In the genomic region with DNA sequence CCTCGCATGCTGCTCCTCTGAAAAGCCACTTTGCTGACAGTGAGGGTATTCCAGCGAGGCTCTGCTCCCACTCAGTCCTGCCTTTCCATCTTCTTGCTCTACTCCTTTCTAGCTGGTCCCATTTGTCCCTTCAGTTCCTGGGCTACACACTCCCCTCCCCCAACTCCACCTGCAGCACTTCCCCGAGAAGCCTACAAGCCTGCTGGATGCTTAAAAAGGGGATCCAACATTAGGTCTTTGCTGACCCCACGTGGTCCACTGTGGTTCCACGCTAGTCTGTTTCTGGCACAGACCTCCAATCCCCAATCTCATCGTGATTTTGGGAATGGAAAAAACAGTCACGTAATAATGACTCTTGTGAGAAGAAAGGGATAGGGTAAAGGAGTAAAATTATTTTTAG, we compare ENCODE assay signal across 26 cellular contexts.
DNase-seq lines count a peak whose midpoint lies in the region; ATAC-seq and TF ChIP-seq lines count a peak whose summit lies in the region.
"Had no signal": no experiment of that assay in that cellular context is flagged by ENCODE, and none has a peak within 500 bp of the region (broad histone marks: within the 10 kb centered on the region; RNA-seq: fewer than 3 reads in every experiment).

No MANE protein-coding gene starts in this region.

- POLR2A ChIA-PET in AG04450 (lab: Yijun Ruan, JAX), result no interaction called here
- POLR2A ChIA-PET in PC-3 (lab: Charles Lee; ENCODE audit: unreplicated experiment), result no interaction called here

- H3K27ac ChIP-seq in AG04450 (ENCODE audit: low read depth, low read length), result no peak overlapping the region
- no peak overlapping the region for H3K27ac ChIP-seq in PC-3 (ENCODE audit: low read length)
- H3K27ac ChIP-seq in right lobe of liver, result no peak overlapping the region
- H3K27ac ChIP-seq: breast epithelium, gastroesophageal sphincter, psoas muscle, transverse colon had no signal

- no peak for ATAC-seq in PC-3
- no peak for ATAC-seq in right lobe of liver
- no peak for ATAC-seq in HG02610 (IDR thresholded peaks at IDR 0.05; ENCODE audit: unreplicated experiment)
- ATAC-seq: activated CD8-positive, alpha-beta memory T cell treated with anti-CD3 and anti-CD28 coated beads, Interleukin-2, amount 10 ng/mL, durations not matched to agents 7 days and 5 days; activated naive CD8-positive, alpha-beta T cell treated with anti-CD3 and anti-CD28 coated beads, Interleukin-2, amount 50 U/mL, for 24 hours; activated T-helper 17 cell treated with anti-CD3 and anti-CD28 coated beads, Interleukin-2, amount 50 U/mL, for 72 hours; gastroesophageal sphincter; psoas muscle; stimulated activated naive CD8-positive, alpha-beta T cell treated with anti-CD3 and anti-CD28 coated beads, Interleukin-15, amount 100 ng/mL, for 72 hours had no signal

- H3K36me3 ChIP-seq in PC-3 (ENCODE audit: low read depth, low read length) (no peaks in the 10 kb centered on the region), right lobe of liver (no peaks in the 10 kb centered on the region)
- H3K36me3 ChIP-seq: breast epithelium, gastroesophageal sphincter, transverse colon had no signal

- 0 out of 2 replicates have a peak overlapping the region, but pooled peaks have one; percentile 37 for H2AFZ ChIP-seq in PC-3 (ENCODE audit: low read length)

- no peak for TF ChIP-seq POLR2A in right lobe of liver (IDR thresholded peaks at IDR 0.05)

- H3K4me2 ChIP-seq in PC-3 (ENCODE audit: low read length), result no peak overlapping the region

- WGBS in right lobe of liver (ENCODE audit: insufficient coverage, low coverage, low lambda C conversion rate, missing lambda C conversion rate), result 23% methylated on average over 7 of the region's 7 CpGs

- H3K4me1 ChIP-seq in PC-3 (ENCODE audit: insufficient read depth, low read length) (peaks cover 61% of the 10 kb centered on the region), right lobe of liver (no peaks in the 10 kb centered on the region)
- H3K4me1 ChIP-seq: breast epithelium, gastroesophageal sphincter, psoas muscle, transverse colon had no signal

- no peak overlapping the region for H3K4me3 Mint-ChIP-seq in activated T-helper 2 cell treated with anti-CD3 and anti-CD28 coated beads, Interferon-gamma antibody, Interleukin-2, Interleukin-4, amounts not matched to agents 10 μg/mL and 5 μg/mL and 100 μg/mL, durations not matched to agents 14 hours and 24 hours and 36 hours (ENCODE audit: low read depth)
- H3K4me3 Mint-ChIP-seq: activated CD8-positive, alpha-beta memory T cell treated with anti-CD3 and anti-CD28 coated beads, Interleukin-2, amount 10 ng/mL, durations not matched to agents 7 days and 5 days; activated naive CD8-positive, alpha-beta T cell treated with anti-CD3 and anti-CD28 coated beads, Interleukin-2, amount 50 U/mL, for 24 hours; activated T-helper 17 cell treated with anti-CD3 and anti-CD28 coated beads, Interleukin-2, amount 50 U/mL, for 72 hours; nephron progenitor cell; stimulated activated naive CD8-positive, alpha-beta T cell treated with anti-CD3 and anti-CD28 coated beads, Interleukin-15, amount 100 ng/mL, for 72 hours had no signal

- peaks cover 4% of the 10 kb centered on the region for H3F3A ChIP-seq in PC-3 (ENCODE audit: low read length, unreplicated experiment)

- no peaks in the 10 kb centered on the region for H3K27me3 Mint-ChIP-seq in activated T-helper 2 cell treated with anti-CD3 and anti-CD28 coated beads, Interferon-gamma antibody, Interleukin-2, Interleukin-4, amounts not matched to agents 10 μg/mL and 5 μg/mL and 100 μg/mL, durations not matched to agents 14 hours and 24 hours and 36 hours (ENCODE audit: low read depth)
- H3K27me3 Mint-ChIP-seq: activated CD8-positive, alpha-beta memory T cell treated with anti-CD3 and anti-CD28 coated beads, Interleukin-2, amount 10 ng/mL, durations not matched to agents 7 days and 5 days had no signal

- no peaks in the 10 kb centered on the region for H3K27me3 ChIP-seq in AG04450 (ENCODE audit: control insufficient read depth, insufficient read depth, low read length)
- no peaks in the 10 kb centered on the region for H3K27me3 ChIP-seq in PC-3 (ENCODE audit: low read length)
- H3K27me3 ChIP-seq in right lobe of liver, result no peaks in the 10 kb centered on the region
- H3K27me3 ChIP-seq: breast epithelium, transverse colon had no signal

- H3K9me3 Mint-ChIP-seq in activated T-helper 2 cell treated with anti-CD3 and anti-CD28 coated beads, Interferon-gamma antibody, Interleukin-2, Interleukin-4, amounts not matched to agents 10 μg/mL and 5 μg/mL and 100 μg/mL, durations not matched to agents 14 hours and 24 hours and 36 hours, result no peaks in the 10 kb centered on the region
- H3K9me3 Mint-ChIP-seq: activated naive CD8-positive, alpha-beta T cell treated with anti-CD3 and anti-CD28 coated beads, Interleukin-2, amount 50 U/mL, for 24 hours; activated T-helper 17 cell treated with anti-CD3 and anti-CD28 coated beads, Interleukin-2, amount 50 U/mL, for 72 hours; nephron progenitor cell had no signal

- H3K9me3 ChIP-seq in AG04450 (ENCODE audit: control insufficient read depth, insufficient read depth, low read length) (no peaks in the 10 kb centered on the region; the same call in 1 of the 2 replicates), PC-3 (ENCODE audit: low read length) (no peaks in the 10 kb centered on the region), right lobe of liver (no peaks in the 10 kb centered on the region)
- H3K9me3 ChIP-seq: breast epithelium, gastroesophageal sphincter, psoas muscle, transverse colon had no signal

- H3K79me2 ChIP-seq in PC-3 (ENCODE audit: low read length), result no peaks in the 10 kb centered on the region

- no peaks in the 10 kb centered on the region for H4K20me1 ChIP-seq in PC-3 (ENCODE audit: low read length)

- DNase-seq in AG04450 (ENCODE audit: low read depth, low spot score) (no peak), ELR (ENCODE audit: low read depth) (peak; percentile 13), PC-3 (peak; percentile 41), fibroblast of the aortic adventitia (ENCODE audit: low read depth) (no peak), NCI-H2029 treated with DMSO at 0.1 percent for 48 hours (lab: John Stamatoyannopoulos, UW) (no peak), right lobe of liver (no peak)
- no peak for DNase-seq in activated T-helper 2 cell treated with anti-CD3 and anti-CD28 coated beads, Interferon-gamma antibody, Interleukin-2, Interleukin-4, amounts not matched to agents 10 μg/mL and 5 μg/mL and 100 μg/mL, durations not matched to agents 14 hours and 24 hours and 36 hours (ENCODE audit: low spot score)
- DNase-seq: activated CD4-positive, alpha-beta T cell treated with anti-CD3 and anti-CD28 coated beads for 4 hours; activated CD8-positive, alpha-beta memory T cell treated with anti-CD3 and anti-CD28 coated beads, Interleukin-2, amount 10 ng/mL, durations not matched to agents 7 days and 5 days; activated naive CD8-positive, alpha-beta T cell treated with anti-CD3 and anti-CD28 coated beads, Interleukin-2, amount 50 U/mL, for 24 hours; AML-193; dermis blood vessel endothelial cell; GOT3; KG1; NCI-H1048; NCI-H226; nephron progenitor cell; psoas muscle; small intestine; stimulated activated CD4-positive, alpha-beta T cell treated with anti-CD3 and anti-CD28 coated beads, Interleukin-2, amount 100 ng/mL, for 48 hours; stimulated activated naive CD8-positive, alpha-beta T cell treated with anti-CD3 and anti-CD28 coated beads, Interleukin-15, amount 100 ng/mL, for 72 hours; transverse colon had no signal

- no peak overlapping the region for H3K9ac ChIP-seq in PC-3 (ENCODE audit: low read length)

- intact Hi-C loops in PC-3 (cut with micrococcal nuclease), result loop anchor here (1.0 kb wide), 1 partner anchor 115 kb away; no protein-coding TSS in a partner anchor
- intact Hi-C loops in activated T-helper 2 cell treated with anti-CD3 and anti-CD28 coated beads, Interferon-gamma antibody, Interleukin-2, Interleukin-4, amounts not matched to agents 10 μg/mL and 5 μg/mL and 100 μg/mL, durations not matched to agents 14 hours and 24 hours and 36 hours (cut with micrococcal nuclease), result no loop called here
- intact Hi-C loops in right lobe of liver (cut with DNase I), result no loop called here

- H3K9me2 ChIP-seq in PC-3 (replicated peaks; ENCODE audit: low read length), result no peaks in the 10 kb centered on the region

- no peaks in the 10 kb centered on the region for H3K36me3 Mint-ChIP-seq in activated T-helper 2 cell treated with anti-CD3 and anti-CD28 coated beads, Interferon-gamma antibody, Interleukin-2, Interleukin-4, amounts not matched to agents 10 μg/mL and 5 μg/mL and 100 μg/mL, durations not matched to agents 14 hours and 24 hours and 36 hours (ENCODE audit: low read depth)
- H3K36me3 Mint-ChIP-seq: activated CD8-positive, alpha-beta memory T cell treated with anti-CD3 and anti-CD28 coated beads, Interleukin-2, amount 10 ng/mL, durations not matched to agents 7 days and 5 days had no signal

- no peak overlapping the region for H3K4me3 ChIP-seq in AG04450 (ENCODE audit: low read depth, low read length)
- H3K4me3 ChIP-seq in PC-3 (ENCODE audit: low read length), result no peak overlapping the region
- H3K4me3 ChIP-seq in fibroblast of the aortic adventitia (ENCODE audit: low read depth, low read length), result no peak overlapping the region
- no peak overlapping the region for H3K4me3 ChIP-seq in right lobe of liver
- H3K4me3 ChIP-seq: breast epithelium, gastroesophageal sphincter, psoas muscle, transverse colon had no signal

- TF ChIP-seq CTCF in AG04450 (IDR thresholded peaks at IDR 0.05; ENCODE audit: low read depth, low read length) (0 out of 2 replicates have a peak, but pooled peaks have one; percentile 14), PC-3 (conservative IDR thresholded peaks at IDR 0.05; ENCODE audit: low read depth, low read length) (peak; percentile 40), fibroblast of the aortic adventitia (IDR thresholded peaks at IDR 0.05; ENCODE audit: insufficient read depth, low read length) (peak; percentile 6), right lobe of liver (IDR thresholded peaks at IDR 0.05) (no peak)

- H3K4me1 Mint-ChIP-seq in activated T-helper 2 cell treated with anti-CD3 and anti-CD28 coated beads, Interferon-gamma antibody, Interleukin-2, Interleukin-4, amounts not matched to agents 10 μg/mL and 5 μg/mL and 100 μg/mL, durations not matched to agents 14 hours and 24 hours and 36 hours (ENCODE audit: low read depth), result no peaks in the 10 kb centered on the region
- H3K4me1 Mint-ChIP-seq: activated CD8-positive, alpha-beta memory T cell treated with anti-CD3 and anti-CD28 coated beads, Interleukin-2, amount 10 ng/mL, durations not matched to agents 7 days and 5 days; activated naive CD8-positive, alpha-beta T cell treated with anti-CD3 and anti-CD28 coated beads, Interleukin-2, amount 50 U/mL, for 24 hours; activated T-helper 17 cell treated with anti-CD3 and anti-CD28 coated beads, Interleukin-2, amount 50 U/mL, for 72 hours; stimulated activated naive CD8-positive, alpha-beta T cell treated with anti-CD3 and anti-CD28 coated beads, Interleukin-15, amount 100 ng/mL, for 72 hours had no signal

- BruUV-seq in PC-3 (replicated peaks; lab: Mats Ljungman, UMichigan), result no TSS peak

- H3K27ac Mint-ChIP-seq in activated T-helper 2 cell treated with anti-CD3 and anti-CD28 coated beads, Interferon-gamma antibody, Interleukin-2, Interleukin-4, amounts not matched to agents 10 μg/mL and 5 μg/mL and 100 μg/mL, durations not matched to agents 14 hours and 24 hours and 36 hours, result no peak overlapping the region
- H3K27ac Mint-ChIP-seq: activated CD8-positive, alpha-beta memory T cell treated with anti-CD3 and anti-CD28 coated beads, Interleukin-2, amount 10 ng/mL, durations not matched to agents 7 days and 5 days; activated naive CD8-positive, alpha-beta T cell treated with anti-CD3 and anti-CD28 coated beads, Interleukin-2, amount 50 U/mL, for 24 hours; activated T-helper 17 cell treated with anti-CD3 and anti-CD28 coated beads, Interleukin-2, amount 50 U/mL, for 72 hours; nephron progenitor cell had no signal

- CTCF ChIA-PET in AG04450 (lab: Charles Lee), result interaction anchor here (0.6 kb wide), 1 partner anchor 158 kb away, joined by 3 read pairs; no protein-coding TSS in a partner anchor
- CTCF ChIA-PET in PC-3 (lab: Charles Lee), result no interaction called here

Comparison
In these comparisons a context has a peak if more than half of its experiments do, and no peak if none do; other contexts are left out.
1. DNase-seq: peak in ELR (single experiment) and PC-3 (single experiment); none in AG04450 (single experiment), fibroblast of the aortic adventitia (single experiment), NCI-H2029 treated with DMSO at 0.1 percent for 48 hours (single experiment), activated T-helper 2 cell treated with anti-CD3 and anti-CD28 coated beads, Interferon-gamma antibody, Interleukin-2, Interleukin-4, amounts not matched to agents 10 μg/mL and 5 μg/mL and 100 μg/mL, durations not matched to agents 14 hours and 24 hours and 36 hours (single experiment) and right lobe of liver (0 of 3).
2. CTCF ChIP-seq: peak in AG04450 (single experiment), PC-3 (single experiment) and fibroblast of the aortic adventitia (single experiment); none in right lobe of liver (0 of 4).